11 cellular contexts compared by ENCODE assay signal in genomic region chr20:45049904-45050471, GRCh38. TPM values are rescaled to one million over a fixed set of nuclear protein-coding genes. Genes with fewer than 3 reads are reported as not detected.
A peak's percentile ranks its signal among the peaks of the same experiment; 100 is the strongest.
DNase-seq lines count a peak whose midpoint lies in the region; FAIRE-seq and TF ChIP-seq lines count a peak whose summit lies in the region.
"Had no signal": no experiment of that assay in that cellular context is flagged by ENCODE, and none has a peak within 500 bp of the region (broad histone marks: within the 10 kb centered on the region; RNA-seq: fewer than 3 reads in every experiment).

No MANE protein-coding gene starts in this region.

- no peaks in the 10 kb centered on the region for H3K4me1 ChIP-seq in Caco-2

- H3K4me1 Mint-ChIP-seq in Caco-2 (ENCODE audit: low read depth, unreplicated experiment) = no peaks in the 10 kb centered on the region

- H3K27ac Mint-ChIP-seq in Caco-2 (ENCODE audit: unreplicated experiment) = no peak overlapping the region

- no TSS peak for BruUV-seq in Caco-2 (replicated peaks; lab: Mats Ljungman, UMichigan)

- FAIRE-seq in GM12892 (lab: Jason Lieb, UNC) = peak; percentile 24

- TF ChIP-seq POLR2A in GM12892 (IDR thresholded peaks at IDR 0.05; ENCODE audit: low read depth, low read length) (no peak), NB4 (IDR thresholded peaks at IDR 0.05; ENCODE audit: extremely low read depth, insufficient read length) (no peak)

- H3K4me3 ChIP-seq in NB4 (ENCODE audit: low read depth, low read length) = no peak overlapping the region
- H3K4me3 ChIP-seq in Caco-2 (ENCODE audit: low read depth, low read length) = no peak overlapping the region
- H3K4me3 ChIP-seq: SJSA1 had no signal

- H3K9me3 ChIP-seq in Caco-2 = no peaks in the 10 kb centered on the region
- H3K9me3 ChIP-seq: SJSA1 had no signal

- H3K36me3 ChIP-seq in Caco-2 (ENCODE audit: control insufficient read depth, insufficient read depth, low read length) = no peaks in the 10 kb centered on the region

- H3K27me3 ChIP-seq in Caco-2 (replicated peaks; ENCODE audit: control insufficient read depth, insufficient read depth, low read length) = no peaks in the 10 kb centered on the region
- H3K27me3 ChIP-seq: SJSA1 had no signal

- no peaks in the 10 kb centered on the region for H3K27me3 Mint-ChIP-seq in Caco-2 (ENCODE audit: insufficient read depth, unreplicated experiment)

- TF ChIP-seq CTCF in NB4 (IDR thresholded peaks at IDR 0.05; ENCODE audit: low read depth, low read length) (no peak), Caco-2 (IDR thresholded peaks at IDR 0.05; ENCODE audit: insufficient read depth in 1 of 2, low read depth in 1 of 2, low read length in 1 of 2, severe bottlenecking in 1 of 2, unreplicated experiment in 1 of 2) (no peak)

- peaks cover 16% of the 10 kb centered on the region for H3K36me3 Mint-ChIP-seq in Caco-2 (ENCODE audit: insufficient read depth, unreplicated experiment)

- H3K27ac ChIP-seq in angular gyrus (ENCODE audit: low read depth, low read length) = peak overlapping the region; percentile 9
- H3K27ac ChIP-seq: SJSA1 had no signal

- H3K4me3 Mint-ChIP-seq in Caco-2 (ENCODE audit: unreplicated experiment) = no peak overlapping the region

- no peak for DNase-seq in GM12892 (ENCODE audit: insufficient read length)
- DNase-seq in NB4 (ENCODE audit: low read depth) = peak; percentile 67
- DNase-seq in nucleus accumbens (lab: John Stamatoyannopoulos, UW) = peak in 44 of 56 donors; percentile 10 to 72 (median 49)
- DNase-seq in NCI-H524 (lab: John Stamatoyannopoulos, UW) = no peak
- DNase-seq in Caco-2 = no peak
- DNase-seq in NCI-H2081 treated with DMSO at 0.1 percent for 48 hours (lab: John Stamatoyannopoulos, UW) = no peak
- DNase-seq in AG08395 (ENCODE audit: low spot score) = no peak
- DNase-seq: NCI-H1436 had no signal

- CTCF ChIA-PET in Caco-2 (lab: Charles Lee) = interaction anchor here (1.0 to 1.3 kb wide), 5 partner anchors 39 to 101 kb away, joined by 3 read pairs; no protein-coding TSS in a partner anchor

- intact Hi-C loops in Caco-2 (cut with micrococcal nuclease; ENCODE audit: unreplicated experiment) = no loop called here

- H3K9me3 Mint-ChIP-seq in Caco-2 (ENCODE audit: unreplicated experiment) = no peaks in the 10 kb centered on the region

- POLR2A ChIA-PET in Caco-2 (lab: Charles Lee) = no interaction called here

RNA-seq across cellular contexts. Expression of gene KCNS1, which starts 50.9 kb away (rescaled TPM):
- polyA plus RNA-seq in GM12892 (2012; ENCODE audit: missing spikeins) = 0.13 TPM
- total RNA-seq in Caco-2 (2022) = 0.09 TPM in 1 of 2 replicates, not detected in the other
- total RNA-seq: SJSA1, subcutaneous adipose tissue had no signal

Comparison
In these comparisons a context has a peak if more than half of its experiments do, and no peak if none do; other contexts are left out.
1. DNase-seq: peak in NB4 (single experiment) and nucleus accumbens (44 of 56); none in GM12892 (single experiment), NCI-H524 (0 of 2), Caco-2 (0 of 2), NCI-H2081 treated with DMSO at 0.1 percent for 48 hours (single experiment) and AG08395 (single experiment).